In the genomic region with DNA sequence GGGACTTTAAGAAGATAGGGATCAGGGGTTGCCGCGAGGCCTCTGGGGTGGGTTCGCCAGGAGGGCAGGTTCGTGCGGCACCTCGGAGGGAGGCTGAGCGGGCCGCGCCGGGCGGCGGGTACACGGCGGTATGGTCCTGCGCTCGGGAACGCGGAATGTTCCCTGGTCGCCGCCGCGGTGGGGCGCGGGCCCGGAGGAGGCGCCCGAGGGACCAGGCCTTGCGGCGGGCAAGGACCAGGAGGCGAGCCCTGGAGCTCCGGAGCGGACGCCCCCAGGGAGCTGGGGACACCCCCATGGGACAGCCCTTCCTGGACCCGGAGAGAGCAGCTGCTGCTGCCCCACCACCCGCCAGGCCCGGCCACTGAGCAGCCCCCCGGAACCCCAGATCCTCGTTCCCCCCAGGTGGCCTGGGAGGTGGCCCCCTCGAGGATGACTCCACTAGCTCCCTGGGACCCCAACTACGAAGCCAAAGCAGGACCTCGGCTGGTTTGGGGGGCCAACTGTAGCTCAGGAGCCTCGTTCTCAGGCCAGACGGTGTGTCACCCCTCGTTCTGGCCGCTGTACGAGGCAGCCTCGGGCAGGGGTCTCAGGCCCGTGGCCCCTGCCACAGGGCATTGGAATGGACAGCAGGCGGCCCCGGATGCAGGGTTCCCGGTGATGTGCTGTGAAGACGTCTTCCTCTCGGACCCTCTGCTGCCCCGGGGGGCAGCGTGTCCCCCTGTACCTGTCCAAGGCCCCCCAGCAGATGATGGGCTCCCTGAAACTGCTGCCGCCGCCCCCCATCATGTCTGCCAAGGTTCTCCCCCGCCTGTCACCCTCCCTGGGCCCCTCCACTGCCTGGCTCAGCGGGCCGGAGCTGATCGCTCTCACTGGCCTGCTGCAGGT, we compare ENCODE assay signal across 23 cellular contexts. TPM values are rescaled to one million over a fixed set of nuclear protein-coding genes. Genes with fewer than 3 reads are reported as not detected.
"Had no signal": no experiment of that assay in that cellular context is flagged by ENCODE, and none has a peak within 500 bp of the region (broad histone marks: within the 10 kb centered on the region; RNA-seq: fewer than 3 reads in every experiment).

No MANE protein-coding gene starts in this region.

- FAIRE-seq: endometrium, frontal cortex, keratinocyte had no signal

- H3K27ac Mint-ChIP-seq: effector memory CD8-positive, alpha-beta T cell; naive thymus-derived CD4-positive, alpha-beta T cell; progenitor cell of endocrine pancreas had no signal

- H3K27ac ChIP-seq: parathyroid adenoma, transverse colon had no signal

- H3K4me3 ChIP-seq: lung, smooth muscle cell, transverse colon had no signal

- H3K36me3 ChIP-seq: transverse colon had no signal

- H3K4me1 ChIP-seq: parathyroid adenoma, transverse colon had no signal

- H3K27me3 Mint-ChIP-seq: progenitor cell of endocrine pancreas had no signal

- H3K4me3 Mint-ChIP-seq: effector memory CD8-positive, alpha-beta T cell; naive thymus-derived CD4-positive, alpha-beta T cell had no signal

- H3K27me3 ChIP-seq: transverse colon had no signal

- DNase-seq: caudate nucleus; cerebellar nuclear complex; cortex of kidney; effector memory CD8-positive, alpha-beta T cell; mesendoderm; midbrain; naive thymus-derived CD4-positive, alpha-beta T cell; stimulated activated CD4-positive, alpha-beta T cell treated with anti-CD3 and anti-CD28 coated beads, Interleukin-12 subunit alpha, Interleukin-12 subunit beta, amount 100 ng/mL, for 4 hours; stimulated activated CD4-positive, alpha-beta T cell treated with anti-CD3 and anti-CD28 coated beads, Interleukin-1b, Interleukin-23, amount 100 ng/mL, for 48 hours; stimulated activated CD4-positive, alpha-beta T cell treated with anti-CD3 and anti-CD28 coated beads, Interleukin-4, amount 100 ng/mL, for 1 hour; stimulated activated CD8-positive, alpha-beta memory T cell treated with anti-CD3 and anti-CD28 coated beads, Interleukin-4, amount 100 ng/mL, for 48 hours; stimulated activated naive CD4-positive, alpha-beta T cell treated with Interleukin-2 at 50 U/mL for 16 hours; transverse colon had no signal

- H3K79me2 ChIP-seq: parathyroid adenoma had no signal

- H3K4me2 ChIP-seq: smooth muscle cell had no signal

- H3K9ac ChIP-seq: parathyroid adenoma had no signal

- H2AFZ ChIP-seq: parathyroid adenoma had no signal

- ATAC-seq: effector memory CD8-positive, alpha-beta T cell; left lobe of liver; naive thymus-derived CD4-positive, alpha-beta T cell; sciatic nerve had no signal

- H3K9me3 Mint-ChIP-seq: effector memory CD8-positive, alpha-beta T cell had no signal

- H3K9me3 ChIP-seq: transverse colon had no signal

RNA-seq across cellular contexts. Expression of a gene that starts 45.6 kb away (rescaled TPM):
- total RNA-seq: fibroblast of villous mesenchyme, smooth muscle cell had no signal
